Comparison of ENCODE assay signal across 8 cellular contexts in genomic region chr7:74656421-74656910, GRCh38. TPM values are rescaled to one million over a fixed set of nuclear protein-coding genes. Genes with fewer than 3 reads are reported as not detected.
A peak's percentile ranks its signal among the peaks of the same experiment; 100 is the strongest.
DNase-seq lines count a peak whose midpoint lies in the region; TF ChIP-seq lines count a peak whose summit lies in the region.

No MANE protein-coding gene starts in this region.

- DNase-seq in AG04450 (ENCODE audit: low read depth, low spot score): no peak
- DNase-seq in HAP-1 (ENCODE audit: low spot score in 2 of 2): peak; percentile 72 to 78
- no peak for DNase-seq in NT2/D1 (ENCODE audit: low read depth, low spot score)
- peak; percentile 44 for DNase-seq in activated T-helper 2 cell treated with anti-CD3 and anti-CD28 coated beads, Interferon-gamma antibody, Interleukin-2, Interleukin-4, amounts not matched to agents 10 μg/mL and 5 μg/mL and 100 μg/mL, durations not matched to agents 14 hours and 24 hours and 36 hours (ENCODE audit: low spot score)
- peak; percentile 35 for DNase-seq in fibroblast of the aortic adventitia (ENCODE audit: low read depth)
- DNase-seq in neural crest cell (ENCODE audit: low read depth, low spot score): peak; percentile 45
- no peak for DNase-seq in mesenteric fat pad (ENCODE audit: low spot score)

- peak overlapping the region; percentile 91 for H3K4me3 Mint-ChIP-seq in activated T-helper 2 cell treated with anti-CD3 and anti-CD28 coated beads, Interferon-gamma antibody, Interleukin-2, Interleukin-4, amounts not matched to agents 10 μg/mL and 5 μg/mL and 100 μg/mL, durations not matched to agents 14 hours and 24 hours and 36 hours (ENCODE audit: low read depth)
- peak overlapping the region; percentile 94 for H3K4me3 Mint-ChIP-seq in neural crest cell

- CTCF ChIA-PET in AG04450 (lab: Charles Lee): no interaction called here

- H3K4me1 ChIP-seq in HAP-1 (peaks cover 36% of the 10 kb centered on the region), NT2/D1 (ENCODE audit: insufficient read depth, insufficient read length) (no peaks in the 10 kb centered on the region)

- H3K4me1 Mint-ChIP-seq in activated T-helper 2 cell treated with anti-CD3 and anti-CD28 coated beads, Interferon-gamma antibody, Interleukin-2, Interleukin-4, amounts not matched to agents 10 μg/mL and 5 μg/mL and 100 μg/mL, durations not matched to agents 14 hours and 24 hours and 36 hours (ENCODE audit: low read depth): peaks cover 46% of the 10 kb centered on the region
- H3K4me1 Mint-ChIP-seq in neural crest cell: peaks cover 42% of the 10 kb centered on the region

- no peaks in the 10 kb centered on the region for H3K9me3 Mint-ChIP-seq in activated T-helper 2 cell treated with anti-CD3 and anti-CD28 coated beads, Interferon-gamma antibody, Interleukin-2, Interleukin-4, amounts not matched to agents 10 μg/mL and 5 μg/mL and 100 μg/mL, durations not matched to agents 14 hours and 24 hours and 36 hours
- no peaks in the 10 kb centered on the region for H3K9me3 Mint-ChIP-seq in neural crest cell

- H3K4me3 ChIP-seq in AG04450 (ENCODE audit: low read depth, low read length) (peak overlapping the region; percentile 72), HAP-1 (peak overlapping the region; percentile 54), NT2/D1 (ENCODE audit: insufficient read length, low read depth) (peak overlapping the region; percentile 66), fibroblast of the aortic adventitia (ENCODE audit: low read depth, low read length) (peak overlapping the region; percentile 79)

- POLR2A ChIA-PET in AG04450 (lab: Yijun Ruan, JAX): no interaction called here

- no peaks in the 10 kb centered on the region for H3K27me3 Mint-ChIP-seq in activated T-helper 2 cell treated with anti-CD3 and anti-CD28 coated beads, Interferon-gamma antibody, Interleukin-2, Interleukin-4, amounts not matched to agents 10 μg/mL and 5 μg/mL and 100 μg/mL, durations not matched to agents 14 hours and 24 hours and 36 hours (ENCODE audit: low read depth)
- H3K27me3 Mint-ChIP-seq in neural crest cell (ENCODE audit: low read depth): no peaks in the 10 kb centered on the region

- H3K9me3 ChIP-seq in AG04450 (ENCODE audit: control insufficient read depth, insufficient read depth, low read length) (peaks cover 3% of the 10 kb centered on the region; the same call in 1 of the 2 replicates), HAP-1 (no peaks in the 10 kb centered on the region), NT2/D1 (ENCODE audit: insufficient read depth, low read length) (no peaks in the 10 kb centered on the region)

- TF ChIP-seq CTCF in AG04450 (IDR thresholded peaks at IDR 0.05; ENCODE audit: low read depth, low read length) (no peak), fibroblast of the aortic adventitia (IDR thresholded peaks at IDR 0.05; ENCODE audit: insufficient read depth, low read length) (peak; percentile 12), neural crest cell (conservative IDR thresholded peaks at IDR 0.05) (no peak)

- in situ Hi-C loops in HAP-1 (cut with MboI; ENCODE audit: low sequenced_read_pairs): no loop called here

- H3K36me3 ChIP-seq in HAP-1 (replicated peaks): peaks cover 7% of the 10 kb centered on the region; the same call in 1 of the 2 replicates
- peaks cover 6% of the 10 kb centered on the region for H3K36me3 ChIP-seq in NT2/D1 (ENCODE audit: insufficient read depth, insufficient read length, low read length)

- peak overlapping the region; percentile 94 for H3K27ac Mint-ChIP-seq in activated T-helper 2 cell treated with anti-CD3 and anti-CD28 coated beads, Interferon-gamma antibody, Interleukin-2, Interleukin-4, amounts not matched to agents 10 μg/mL and 5 μg/mL and 100 μg/mL, durations not matched to agents 14 hours and 24 hours and 36 hours
- peak overlapping the region; percentile 98 for H3K27ac Mint-ChIP-seq in neural crest cell (ENCODE audit: unreplicated experiment)

- H3K27ac ChIP-seq in AG04450 (ENCODE audit: low read depth, low read length) (peak overlapping the region; percentile 89), temporal lobe (ENCODE audit: low read depth, low read length) (peak overlapping the region; percentile 95)

- H3K27me3 ChIP-seq in AG04450 (ENCODE audit: control insufficient read depth, insufficient read depth, low read length): no peaks in the 10 kb centered on the region
- no peaks in the 10 kb centered on the region for H3K27me3 ChIP-seq in HAP-1 (ENCODE audit: low read depth)
- no peaks in the 10 kb centered on the region for H3K27me3 ChIP-seq in NT2/D1 (ENCODE audit: insufficient read depth, insufficient read length)

- peaks cover 39% of the 10 kb centered on the region for H3K36me3 Mint-ChIP-seq in activated T-helper 2 cell treated with anti-CD3 and anti-CD28 coated beads, Interferon-gamma antibody, Interleukin-2, Interleukin-4, amounts not matched to agents 10 μg/mL and 5 μg/mL and 100 μg/mL, durations not matched to agents 14 hours and 24 hours and 36 hours (ENCODE audit: low read depth)
- H3K36me3 Mint-ChIP-seq in neural crest cell (ENCODE audit: low read depth): peaks cover 7% of the 10 kb centered on the region

- peak overlapping the region; percentile 83 for H3K9ac ChIP-seq in NT2/D1 (ENCODE audit: insufficient read length, low read depth)

- intact Hi-C loops in activated T-helper 2 cell treated with anti-CD3 and anti-CD28 coated beads, Interferon-gamma antibody, Interleukin-2, Interleukin-4, amounts not matched to agents 10 μg/mL and 5 μg/mL and 100 μg/mL, durations not matched to agents 14 hours and 24 hours and 36 hours (cut with micrococcal nuclease): loop anchor here (2.0 kb wide), 1 partner anchor 204 kb away; the partner anchor contains the start of gene GTF2IRD1

RNA-seq across cellular contexts. Expression of gene GTF2I, which starts 1.1 kb away (rescaled TPM):
- 91.2 and 115 TPM in 2 replicates for polyA plus RNA-seq in AG04450 (2011; rRNA removed)
- 47.7 and 78.7 TPM in 2 replicates for polyA minus RNA-seq in AG04450 (2011; rRNA and poly(A)+ RNA removed)
- total RNA-seq in activated T-helper 2 cell treated with anti-CD3 and anti-CD28 coated beads, Interferon-gamma antibody, Interleukin-2, Interleukin-4, amounts not matched to agents 10 μg/mL and 5 μg/mL and 100 μg/mL, durations not matched to agents 14 hours and 24 hours and 36 hours: 186 and 188 TPM in 2 replicates
- 109 and 156 TPM in 2 replicates for total RNA-seq in fibroblast of the aortic adventitia (ENCODE audit: low replicate concordance)
- 381 and 396 TPM in 2 replicates for total RNA-seq in neural crest cell
- 221 TPM for total RNA-seq in temporal lobe
- total RNA-seq in mesenteric fat pad: 219 TPM

Comparison
In these comparisons a context has a peak if more than half of its experiments do, and no peak if none do; other contexts are left out.
1. DNase-seq: peak in HAP-1 (2 of 2), activated T-helper 2 cell treated with anti-CD3 and anti-CD28 coated beads, Interferon-gamma antibody, Interleukin-2, Interleukin-4, amounts not matched to agents 10 μg/mL and 5 μg/mL and 100 μg/mL, durations not matched to agents 14 hours and 24 hours and 36 hours (single experiment), fibroblast of the aortic adventitia (single experiment) and neural crest cell (single experiment); none in AG04450 (single experiment), NT2/D1 (single experiment) and mesenteric fat pad (single experiment).
2. Peak in every context shown above with its lines, with median percentiles within 50 percentile points of each other: H3K4me3 ChIP-seq.